Comparison of ENCODE assay signal across 15 cellular contexts in genomic region chr4:153241295-153241694, GRCh38. TPM values are rescaled to one million over a fixed set of nuclear protein-coding genes. Genes with fewer than 3 reads are reported as not detected.
DNase-seq lines count a peak whose midpoint lies in the region; ATAC-seq and TF ChIP-seq lines count a peak whose summit lies in the region.
"Had no signal": no experiment of that assay in that cellular context is flagged by ENCODE, and none has a peak within 500 bp of the region (broad histone marks: within the 10 kb centered on the region; RNA-seq: fewer than 3 reads in every experiment).

No MANE protein-coding gene starts in this region.

- H3K36me3 ChIP-seq in GM23338 (ENCODE audit: insufficient read depth): no peaks in the 10 kb centered on the region
- H3K36me3 ChIP-seq in IMR-90 (ENCODE audit: control insufficient read depth, insufficient read depth, low read length): peaks cover 6% of the 10 kb centered on the region; the same call in 1 of the 2 replicates
- H3K36me3 ChIP-seq: SJSA1 had no signal

- H3K27ac Mint-ChIP-seq in GM23338: peak overlapping the region; percentile 42
- H3K27ac Mint-ChIP-seq in glutamatergic neuron (ENCODE audit: unreplicated experiment): peak overlapping the region; percentile 97
- peak overlapping the region; percentile 1 for H3K27ac Mint-ChIP-seq in progenitor cell of endocrine pancreas

- H3K27me3 ChIP-seq in GM23338 (ENCODE audit: insufficient read depth): no peaks in the 10 kb centered on the region
- no peaks in the 10 kb centered on the region for H3K27me3 ChIP-seq in IMR-90 (ENCODE audit: control insufficient read depth, insufficient read depth, low read length)
- H3K27me3 ChIP-seq: SJSA1 had no signal

- no peak overlapping the region for H2BK20ac ChIP-seq in IMR-90 (ENCODE audit: low read depth, low read length)

- H3K4me3 ChIP-seq in GM23338 (no peak overlapping the region), IMR-90 (ENCODE audit: insufficient read depth, low read depth, low read length) (no peak overlapping the region)
- H3K4me3 ChIP-seq: HAP-1, SJSA1 had no signal

- no peak overlapping the region for H3K4me2 ChIP-seq in GM23338
- no peak overlapping the region for H3K4me2 ChIP-seq in IMR-90 (ENCODE audit: low read depth, low read length)

- H3K9ac ChIP-seq in IMR-90 (ENCODE audit: low read depth, low read length): no peak overlapping the region

- TF ChIP-seq POLR2A in IMR-90 (IDR thresholded peaks at IDR 0.05; ENCODE audit: low read depth, low read length): no peak
- no peak for TF ChIP-seq POLR2A in erythroblast (IDR thresholded peaks at IDR 0.05; ENCODE audit: low read length)

- H3K18ac ChIP-seq in IMR-90 (ENCODE audit: low read depth, low read length): no peak overlapping the region

- POLR2A ChIA-PET in IMR-90 (lab: Charles Lee; ENCODE audit: unreplicated experiment): no interaction called here

- H3K9me1 ChIP-seq in IMR-90 (ENCODE audit: insufficient read depth, low read length): peaks cover 18% of the 10 kb centered on the region

- H4K91ac ChIP-seq in IMR-90 (ENCODE audit: insufficient read depth, low read depth, low read length): no peak overlapping the region

- H2AK9ac ChIP-seq in IMR-90 (replicated peaks; ENCODE audit: low read depth, low read length, poor library complexity): no peak overlapping the region

- peak overlapping the region; percentile 55; the same call in 1 of the 2 replicates for H3K27ac ChIP-seq in GM23338 (ENCODE audit: low read depth)
- H3K27ac ChIP-seq in IMR-90 (ENCODE audit: insufficient read depth, low read length): no peak overlapping the region
- H3K27ac ChIP-seq: SJSA1 had no signal

- in situ Hi-C loops in IMR-90 (cut with MboI; ENCODE audit: low sequenced_read_pairs): no loop called here

- H3K27me3 Mint-ChIP-seq in GM23338 (ENCODE audit: insufficient read depth, low read depth, poor library complexity) (peaks cover 7% of the 10 kb centered on the region), glutamatergic neuron (ENCODE audit: unreplicated experiment) (peaks cover 17% of the 10 kb centered on the region), progenitor cell of endocrine pancreas (no peaks in the 10 kb centered on the region)

- H2BK120ac ChIP-seq in IMR-90 (ENCODE audit: low read depth, low read length): no peak overlapping the region

- no peak overlapping the region for H3K4me3 Mint-ChIP-seq in GM23338
- no peak overlapping the region for H3K4me3 Mint-ChIP-seq in glutamatergic neuron (ENCODE audit: unreplicated experiment)
- H3K4me3 Mint-ChIP-seq in progenitor cell of endocrine pancreas (ENCODE audit: low read depth): no peak overlapping the region

- no peaks in the 10 kb centered on the region for H3K9me3 ChIP-seq in IMR-90 (ENCODE audit: control insufficient read depth, insufficient read depth, low read length)
- H3K9me3 ChIP-seq: HAP-1, SJSA1 had no signal

- H3K4me1 ChIP-seq in GM23338 (ENCODE audit: insufficient read depth) (peaks cover 24% of the 10 kb centered on the region), IMR-90 (ENCODE audit: control insufficient read depth, insufficient read depth, low read length) (peaks cover 7% of the 10 kb centered on the region)

- H4K5ac ChIP-seq in IMR-90 (ENCODE audit: low read depth, low read length): no peak overlapping the region

- 0 out of 2 replicates have a peak overlapping the region, but pooled peaks have one; percentile 14 for H3K14ac ChIP-seq in IMR-90 (replicated peaks; ENCODE audit: low read depth, low read length)

- ATAC-seq in GM23338: peak; percentile 49
- ATAC-seq in IMR-90 (ENCODE audit: low read depth): no peak
- ATAC-seq in GM21447 (IDR thresholded peaks at IDR 0.05; ENCODE audit: unreplicated experiment): no peak

- no peaks in the 10 kb centered on the region for H3K9me3 Mint-ChIP-seq in GM23338
- H3K9me3 Mint-ChIP-seq in glutamatergic neuron (ENCODE audit: unreplicated experiment): peaks cover 9% of the 10 kb centered on the region
- no peaks in the 10 kb centered on the region for H3K9me3 Mint-ChIP-seq in progenitor cell of endocrine pancreas (ENCODE audit: low read depth)

- H2AK5ac ChIP-seq in IMR-90 (ENCODE audit: low read depth, low read length): peak overlapping the region; percentile 0; the same call in 1 of the 2 replicates

- H3K4ac ChIP-seq in IMR-90 (ENCODE audit: low read depth, low read length): 0 out of 2 replicates have a peak overlapping the region, but pooled peaks have one; percentile 15

- dilution Hi-C loops in IMR-90 (cut with HindIII; ENCODE audit: low sequenced_read_pairs, unreplicated experiment): no loop called here

- BruUV-seq in IMR-90 (replicated peaks; lab: Mats Ljungman, UMichigan): no TSS peak

- H2AFZ ChIP-seq in GM23338 (no peak overlapping the region), IMR-90 (replicated peaks; ENCODE audit: low read length, poor library complexity) (no peak overlapping the region)

- peaks cover 3% of the 10 kb centered on the region; the same call in 1 of the 2 replicates for H3F3A ChIP-seq in GM23338 (replicated peaks; ENCODE audit: low read depth)

- CTCF ChIA-PET in IMR-90 (lab: Yijun Ruan, JAX): interaction anchor here (1.5 kb wide), 1 partner anchor 98 kb away, joined by 3 read pairs; no protein-coding TSS in a partner anchor

- no peaks in the 10 kb centered on the region; the same call in 1 of the 2 replicates for H4K20me1 ChIP-seq in GM23338 (replicated peaks; ENCODE audit: insufficient read depth)
- H4K20me1 ChIP-seq in IMR-90 (ENCODE audit: insufficient read depth, low read length): peaks cover 5% of the 10 kb centered on the region; the same call in 1 of the 2 replicates

- 92% methylated on average over 5 of the region's 8 CpGs; no CpG with 5 or more reads in 1 of the 2 experiments for WGBS in IMR-90 (ENCODE audit: extremely low coverage in 2 of 2, insufficient read length in 1 of 2), 2 experiments

- H3K9me2 ChIP-seq in GM23338 (ENCODE audit: insufficient read depth): no peaks in the 10 kb centered on the region

- peaks cover 16% of the 10 kb centered on the region for H3K79me2 ChIP-seq in GM23338 (replicated peaks; ENCODE audit: insufficient read depth)

- no peak for TF ChIP-seq CTCF in GM23338 (conservative IDR thresholded peaks at IDR 0.05; ENCODE audit: low read depth in 2 of 2)
- TF ChIP-seq CTCF in IMR-90 (conservative IDR thresholded peaks at IDR 0.05; ENCODE audit: low read depth, low read length): no peak
- TF ChIP-seq CTCF in glutamatergic neuron (IDR thresholded peaks at IDR 0.05; ENCODE audit: partially characterized antibody, unreplicated experiment): no peak
- no peak for TF ChIP-seq CTCF in progenitor cell of endocrine pancreas (IDR thresholded peaks at IDR 0.05; ENCODE audit: unreplicated experiment)

- 0 out of 4 replicates have a peak overlapping the region, but pooled peaks of 1 of the 2 experiments have one; percentile 26 for H4K8ac ChIP-seq in IMR-90 (ENCODE audit: low read depth in 2 of 2, low read length in 2 of 2)

- DNase-seq in GM23338 (ENCODE audit: low spot score) (peak; percentile 16), IMR-90 (no peak), glutamatergic neuron (no peak), progenitor cell of endocrine pancreas (ENCODE audit: low spot score, unreplicated experiment) (no peak), erythroblast (lab: John Stamatoyannopoulos, UW) (no peak)
- no peak for DNase-seq in stimulated activated naive CD4-positive, alpha-beta T cell treated with Interleukin-2 at 50 U/mL for 16 hours (lab: John Stamatoyannopoulos, UW)
- DNase-seq: COR-L47, EL, NCI-H1105 treated with DMSO at 0.1 percent for 48 hours, NCI-H1694 treated with DMSO at 0.1 percent for 48 hours, NCI-H345, NCI-H748 treated with DMSO at 0.1 percent for 48 hours had no signal

- intact Hi-C loops in IMR-90 (cut with micrococcal nuclease): no loop called here

- H3K36me3 Mint-ChIP-seq in GM23338 (ENCODE audit: low read depth) (peaks cover 3% of the 10 kb centered on the region; the same call in 2 of the 3 replicates), glutamatergic neuron (ENCODE audit: unreplicated experiment) (no peaks in the 10 kb centered on the region), progenitor cell of endocrine pancreas (ENCODE audit: insufficient read depth) (peaks cover 17% of the 10 kb centered on the region)

- no peak overlapping the region; the same call in 1 of the 2 replicates for H3K23ac ChIP-seq in IMR-90 (ENCODE audit: low read depth, low read length)

- H3K4me1 Mint-ChIP-seq in GM23338: peaks cover 25% of the 10 kb centered on the region
- peaks cover 34% of the 10 kb centered on the region for H3K4me1 Mint-ChIP-seq in glutamatergic neuron (ENCODE audit: low read depth, unreplicated experiment)
- H3K4me1 Mint-ChIP-seq in progenitor cell of endocrine pancreas (ENCODE audit: low read depth): peaks cover 35% of the 10 kb centered on the region

- TF ChIP-seq RAD21 in IMR-90 (IDR thresholded peaks at IDR 0.05; ENCODE audit: low read length): no peak

- no peak overlapping the region for H2BK5ac ChIP-seq in IMR-90 (ENCODE audit: low read depth, low read length, poor library complexity, severe bottlenecking)

- peaks cover 28 to 46% of the 10 kb centered on the region in 2 experiments for H3K79me1 ChIP-seq in IMR-90 (ENCODE audit: low read depth in 1 of 2, low read length in 2 of 2)

- no peak overlapping the region for H3K56ac ChIP-seq in IMR-90 (ENCODE audit: extremely low read depth, insufficient read depth, low read length)

- no peak overlapping the region for H2BK15ac ChIP-seq in IMR-90 (ENCODE audit: low read depth, low read length)

TF ChIP-seq in GM23338, 12 proteins besides CTCF, POLR2A, EP300 and RAD21 (continues in another document):
- TF ChIP-seq ZNF331 (CRISPR knock-in tag; IDR thresholded peaks at IDR 0.05; ENCODE audit: low read depth): no peak
- TF ChIP-seq JUNB (IDR thresholded peaks at IDR 0.05; ENCODE audit: unreplicated experiment): no peak
- no peak for TF ChIP-seq CREB1 (CRISPR knock-in tag; IDR thresholded peaks at IDR 0.05; ENCODE audit: low read depth)
- TF ChIP-seq NANOG (IDR thresholded peaks at IDR 0.05; ENCODE audit: borderline replicate concordance): no peak

TF ChIP-seq in IMR-90, 13 proteins besides CTCF, POLR2A, EP300 and RAD21 (continues in another document):
- TF ChIP-seq FOS (IDR thresholded peaks at IDR 0.05; ENCODE audit: low read depth, low read length) (no peak), MAFK (IDR thresholded peaks at IDR 0.05; ENCODE audit: low read depth, low read length) (no peak)

RNA-seq across cellular contexts. Expression of gene TRIM2, which starts 37.1 kb away (rescaled TPM):
- total RNA-seq in GM23338 (2014; rRNA removed; shearing (Covaris generic)): 61.5 and 64.3 TPM in 2 replicates
- polyA plus RNA-seq in GM23338 (2016; fragmentation: Nextera tagmentation; extraction: Ambion mirVana) (20.1 and 22.0 TPM in 2 replicates), IMR-90 (2012; rRNA removed) (15.9 and 16.0 TPM in 2 replicates)
- total RNA-seq in IMR-90 (2012; rRNA removed) (52.2 and 64.2 TPM in 2 replicates), glutamatergic neuron (ENCODE audit: unreplicated experiment) (120 TPM), progenitor cell of endocrine pancreas (52.5 and 59.6 TPM in 2 replicates)
- polyA plus RNA-seq in IMR-90 (2012; cell fraction: cytosol; rRNA removed): 6.7 and 14.0 TPM in 2 replicates
- polyA plus RNA-seq in IMR-90 (2012; cell fraction: nucleus; rRNA removed; ENCODE audit: low replicate concordance): 19.2 and 24.1 TPM in 2 replicates

Comparison
In these comparisons a context has a peak if more than half of its experiments do, and no peak if none do; other contexts are left out.
1. H3K27ac Mint-ChIP-seq: peak in every context shown above with its lines; median percentile 97 in glutamatergic neuron; 42 in GM23338; 1 in progenitor cell of endocrine pancreas.